ENCODE assay signal across 8 cellular contexts in genomic region chr1:222814536-222815366, GRCh38. TPM values are rescaled to one million over a fixed set of nuclear protein-coding genes. Genes with fewer than 3 reads are reported as not detected.
DNase-seq lines count a peak whose midpoint lies in the region; ATAC-seq and FAIRE-seq lines count a peak whose summit lies in the region.

DISP1 (plus strand) TSS chr1:222815039; CDS start chr1:222942824, 127,785 bp downstream.

- peak; percentile 91 for ATAC-seq in HG03439 (IDR thresholded peaks at IDR 0.05; ENCODE audit: unreplicated experiment)

- peak in 13 of 14 donors; percentile 43 to 90 (median 66) for DNase-seq in C1 segment of cervical spinal cord (lab: John Stamatoyannopoulos, UW)
- peak; percentile 81 for DNase-seq in GM19239 (ENCODE audit: insufficient read length, low spot score)
- peak; percentile 89 for DNase-seq in NCI-H748 (lab: John Stamatoyannopoulos, UW; ENCODE audit: unreplicated experiment)
- DNase-seq in activated CD8-positive, alpha-beta memory T cell treated with anti-CD3 and anti-CD28 coated beads for 24 hours: peak; percentile 90
- DNase-seq in effector CD8-positive, alpha-beta T cell (lab: John Stamatoyannopoulos, UW): peak; percentile 52
- DNase-seq in lung microvascular endothelial cell (ENCODE audit: low read depth in 2 of 2): peak; percentile 74 to 75
- DNase-seq in stimulated activated CD4-positive, alpha-beta T cell treated with anti-CD3 and anti-CD28 coated beads, TNF-alpha, amount 100 ng/mL, for 48 hours (ENCODE audit: low read depth in 3 of 3): peak; percentile 47 to 50 (median 48)

- FAIRE-seq in GM19239 (lab: Jason Lieb, UNC): peak; percentile 93

RNA-seq across cellular contexts. Expression of gene DISP1, which starts in this region (rescaled TPM):
- 0.65 and 0.79 TPM in 2 replicates for total RNA-seq in lung microvascular endothelial cell

Comparison
In these comparisons a context has a peak if more than half of its experiments do, and no peak if none do; other contexts are left out.
1. Peak in every context shown above with its lines: DNase-seq and ATAC-seq.
2. Peak in DNase-seq in lung microvascular endothelial cell; RNA of the gene not detected or under 1 TPM.